In the genomic region with DNA sequence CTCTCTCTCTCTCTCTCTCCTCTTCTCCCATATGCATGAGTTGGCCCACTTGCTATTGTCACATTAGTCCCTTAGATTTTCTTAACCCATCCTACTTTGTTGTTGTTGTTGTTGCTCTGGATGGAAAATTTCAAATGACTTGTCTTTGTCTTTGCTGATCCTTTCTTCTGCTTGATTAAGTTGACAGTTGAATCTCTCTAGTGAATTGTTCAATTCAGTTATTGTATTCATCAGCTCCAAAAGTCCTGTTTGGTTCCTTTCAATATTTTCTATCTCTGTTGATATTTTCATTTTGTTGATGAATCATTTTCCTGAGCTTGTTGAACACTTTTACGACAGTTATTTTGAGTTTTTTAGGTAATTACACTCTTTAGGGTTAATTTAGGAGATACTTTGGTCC, we compare ENCODE assay signal across 32 cellular contexts.
"Had no signal": no experiment of that assay in that cellular context is flagged by ENCODE, and none has a peak within 500 bp of the region (broad histone marks: within the 10 kb centered on the region; RNA-seq: fewer than 3 reads in every experiment).

No MANE protein-coding gene starts in this region.

- H3K9me3 ChIP-seq: adrenal gland had no signal

- FAIRE-seq: bronchial epithelial cell, TTC549 had no signal

- H3K36me3 ChIP-seq: adrenal gland, cardiac muscle cell had no signal

- ATAC-seq: activated CD8-positive, alpha-beta T cell treated with anti-CD3 and anti-CD28 coated beads for 36 hours; activated naive CD4-positive, alpha-beta T cell treated with anti-CD3 and anti-CD28 coated beads, Interleukin-2, amount 50 U/mL, for 72 hours; activated T-cell treated with anti-CD3 and anti-CD28 coated beads, Interleukin-2, amount 50 U/mL, for 4 hours; activated T-cell treated with anti-CD3 and anti-CD28 coated beads, Interleukin-2, amount 50 U/mL, for 72 hours; activated T-helper 17 cell treated with anti-CD3 and anti-CD28 coated beads, Interleukin-2, amount 50 U/mL, for 72 hours had no signal

- H3K4me3 ChIP-seq: adrenal gland, cardiac muscle cell had no signal

- H3K27ac ChIP-seq: adrenal gland, cardiac muscle cell, VCaP had no signal

- DNase-seq: activated B cell treated with CpG ODN at 0.5 μM for 24 hours; activated CD4-positive, alpha-beta memory T cell treated with anti-CD3 and anti-CD28 coated beads for 36 hours; activated CD4-positive, alpha-beta T cell treated with anti-CD3 and anti-CD28 coated beads for 4 hours; activated CD4-positive, alpha-beta T cell treated with anti-CD3 and anti-CD28 coated beads, Interleukin-2, amount 10 ng/mL, durations not matched to agents 24 days and 14 days; activated CD4-positive, alpha-beta T cell treated with anti-CD3 and anti-CD28 coated beads, Interleukin-2, amount 50 U/mL, for 1 hour; activated CD4-positive, alpha-beta T cell treated with anti-CD3 and anti-CD28 coated beads, Interleukin-2, amount 50 U/mL, for 4 hours; activated CD4-positive, CD25-positive, alpha-beta regulatory T cell treated with anti-CD3 and anti-CD28 coated beads, Interleukin-2, amount 50 U/mL, for 72 hours; activated CD8-positive, alpha-beta memory T cell treated with anti-CD3 and anti-CD28 coated beads, Interleukin-2, amount 50 U/mL, for 4 hours; activated CD8-positive, alpha-beta T cell treated with anti-CD3 and anti-CD28 coated beads for 36 hours; activated effector memory CD4-positive, alpha-beta T cell treated with anti-CD3 and anti-CD28 coated beads, Interleukin-2, amount 50 U/mL, for 16 hours; activated gamma-delta T cell treated with Interleukin-2 at 50 U/mL for 16 hours; activated naive CD4-positive, alpha-beta T cell; activated naive CD4-positive, alpha-beta T cell treated with anti-CD3 and anti-CD28 coated beads for 36 hours; activated naive CD4-positive, alpha-beta T cell treated with anti-CD3 and anti-CD28 coated beads, Interleukin-2, amount 50 U/mL, for 16 hours; activated naive CD8-positive, alpha-beta T cell treated with anti-CD3 and anti-CD28 coated beads for 36 hours; activated T-cell treated with anti-CD3 and anti-CD28 coated beads for 4 hours; activated T-cell treated with anti-CD3 and anti-CD28 coated beads, Interleukin-2, amount 50 U/mL, for 1 hour; activated T-cell treated with anti-CD3 and anti-CD28 coated beads, Interleukin-2, amount 50 U/mL, for 4 hours; activated T-cell treated with anti-CD3 and anti-CD28 coated beads, Interleukin-2, amount 50 U/mL, for 72 hours; adrenal gland; amniotic stem cell; aorta; caudate nucleus; cerebellar nuclear complex; T-helper 2 cell; T-helper 9 cell had no signal

- H3K27me3 ChIP-seq: cardiac muscle cell had no signal

- H3K4me1 ChIP-seq: adrenal gland had no signal
